Comparison of ENCODE assay signal across 8 cellular contexts in the genomic region with DNA sequence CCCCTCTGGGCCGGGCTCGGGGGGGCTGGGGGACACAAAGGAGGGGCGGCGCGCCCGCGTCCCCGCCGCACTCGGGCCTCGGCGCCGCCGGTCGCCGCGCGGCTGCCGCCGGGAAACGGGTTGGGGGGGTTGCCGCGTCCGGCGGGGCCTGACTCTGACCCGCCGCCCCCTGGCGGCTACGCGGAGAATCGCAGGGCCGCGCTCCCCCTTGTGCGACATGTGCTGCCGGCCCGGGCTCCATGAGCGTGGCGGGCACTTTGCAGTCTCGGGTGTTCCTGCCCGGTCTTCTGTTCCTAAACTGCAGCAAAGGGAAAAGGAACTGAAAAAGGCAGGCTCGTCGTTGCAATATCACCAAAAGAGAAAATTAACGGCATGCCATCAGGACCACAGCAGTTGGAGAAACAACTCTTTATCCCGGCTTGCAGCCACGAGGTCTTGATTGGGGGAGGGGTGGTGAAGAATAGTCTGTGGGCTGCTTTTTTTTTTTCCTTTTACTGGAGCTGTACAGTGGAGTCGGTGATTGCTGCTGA. TPM values are rescaled to one million over a fixed set of nuclear protein-coding genes. Genes with fewer than 3 reads are reported as not detected.
DNase-seq lines count a peak whose midpoint lies in the region; ATAC-seq and TF ChIP-seq lines count a peak whose summit lies in the region.

No MANE protein-coding gene starts in this region.

- H3K27ac ChIP-seq in HUES48 (ENCODE audit: low read depth, low read length): peak overlapping the region; percentile 96
- peak overlapping the region; percentile 75 for H3K27ac ChIP-seq in OCI-LY1 (ENCODE audit: low read depth, low read length, poor library complexity, severe bottlenecking)
- peak overlapping the region; percentile 89 for H3K27ac ChIP-seq in epithelial cell of prostate
- peak overlapping the region; percentile 90 to 94 for H3K27ac ChIP-seq in mucosa of rectum (ENCODE audit: low read depth in 2 of 2, low read length in 2 of 2)

- peaks cover 38% of the 10 kb centered on the region for H3K79me2 ChIP-seq in OCI-LY1 (ENCODE audit: insufficient read depth, low read length)

- TF ChIP-seq CTCF in Calu3 (IDR thresholded peaks at IDR 0.05; ENCODE audit: unreplicated experiment) (peak; percentile 64), OCI-LY1 (IDR thresholded peaks at IDR 0.05; ENCODE audit: low read length) (peak; percentile 85)

- peak overlapping the region; percentile 93 for H3K4me2 ChIP-seq in OCI-LY1 (ENCODE audit: low read length)

- no peaks in the 10 kb centered on the region for H3K27me3 Mint-ChIP-seq in Calu3 (ENCODE audit: unreplicated experiment)

- intact Hi-C loops in Calu3 (cut with micrococcal nuclease; ENCODE audit: unreplicated experiment): no loop called here

- H3K36me3 Mint-ChIP-seq in Calu3 (ENCODE audit: insufficient read depth, unreplicated experiment): peaks cover 40% of the 10 kb centered on the region

- peaks cover 50% of the 10 kb centered on the region for H3K36me3 ChIP-seq in HUES48 (ENCODE audit: control insufficient read depth, insufficient read depth, low read length)
- peaks cover 51% of the 10 kb centered on the region for H3K36me3 ChIP-seq in OCI-LY1 (ENCODE audit: insufficient read depth, low read length)
- peaks cover 18 to 19% of the 10 kb centered on the region in 2 donors for H3K36me3 ChIP-seq in mucosa of rectum (ENCODE audit: control insufficient read depth in 2 of 2, insufficient read depth in 2 of 2, low read length in 2 of 2)

- H3K9me3 ChIP-seq in HUES48 (ENCODE audit: control insufficient read depth, insufficient read depth, low read length) (no peaks in the 10 kb centered on the region), OCI-LY1 (ENCODE audit: low read length) (no peaks in the 10 kb centered on the region), mucosa of rectum (ENCODE audit: control insufficient read depth in 2 of 2, low read length in 2 of 2) (no peaks in the 10 kb centered on the region)

- H3K9me3 Mint-ChIP-seq in Calu3 (ENCODE audit: low read depth, unreplicated experiment): no peaks in the 10 kb centered on the region

- H3K9ac ChIP-seq in HUES48 (ENCODE audit: low read depth, low read length) (peak overlapping the region; percentile 98), OCI-LY1 (ENCODE audit: low read length) (peak overlapping the region; percentile 97), mucosa of rectum (ENCODE audit: low read depth in 1 of 2, low read length in 2 of 2) (peak overlapping the region; percentile 66 to 91)

- H3K4me1 ChIP-seq in HUES48 (ENCODE audit: control insufficient read depth, insufficient read depth, low read length) (peaks cover 23% of the 10 kb centered on the region), OCI-LY1 (ENCODE audit: insufficient read depth, low read length, severe bottlenecking) (peaks cover 51% of the 10 kb centered on the region), mucosa of rectum (ENCODE audit: control insufficient read depth in 2 of 2, insufficient read depth in 2 of 2, low read length in 2 of 2) (peaks cover 3 to 20% of the 10 kb centered on the region in 2 donors)

- DNase-seq in Calu3 (peak; percentile 80), activated T-cell treated with anti-CD3 and anti-CD28 coated beads for 4 hours (peak; percentile 88), epithelial cell of prostate (ENCODE audit: low read depth, low spot score) (peak; percentile 16)
- peak; percentile 89 for DNase-seq in stimulated activated CD8-positive, alpha-beta memory T cell treated with anti-CD3 and anti-CD28 coated beads, Interleukin-4, amount 100 ng/mL, for 24 hours (ENCODE audit: low read depth)

- H3K9me2 ChIP-seq in OCI-LY1 (ENCODE audit: low read depth, low read length): no peaks in the 10 kb centered on the region

- H3K4me3 ChIP-seq in HUES48 (ENCODE audit: low read depth, low read length): peak overlapping the region; percentile 96
- H3K4me3 ChIP-seq in OCI-LY1 (ENCODE audit: low read depth, low read length, poor library complexity, severe bottlenecking): peak overlapping the region; percentile 99
- H3K4me3 ChIP-seq in mucosa of rectum (ENCODE audit: low read length in 2 of 2): peak overlapping the region; percentile 82 to 89

- BruUV-seq in Calu3 (replicated peaks; lab: Mats Ljungman, UMichigan): no TSS peak

- H3K27ac Mint-ChIP-seq in Calu3 (ENCODE audit: unreplicated experiment): peak overlapping the region; percentile 47

- H3K4me1 Mint-ChIP-seq in Calu3 (ENCODE audit: low read depth, unreplicated experiment): no peaks in the 10 kb centered on the region

- H3K27me3 ChIP-seq in HUES48 (ENCODE audit: control insufficient read depth, insufficient read depth, low read length) (peaks cover 6% of the 10 kb centered on the region), OCI-LY1 (ENCODE audit: insufficient read depth, low read length) (no peaks in the 10 kb centered on the region), mucosa of rectum (ENCODE audit: control insufficient read depth in 2 of 2, insufficient read depth in 2 of 2, low read length in 2 of 2) (no peaks in the 10 kb centered on the region)

- H4K20me1 ChIP-seq in OCI-LY1 (ENCODE audit: insufficient read depth, low read length): peaks cover 19% of the 10 kb centered on the region

- CTCF ChIA-PET in Calu3 (lab: Charles Lee): no interaction called here

- peak overlapping the region; percentile 63 for H3K4me3 Mint-ChIP-seq in Calu3 (ENCODE audit: low read depth, unreplicated experiment)

- peaks cover 15% of the 10 kb centered on the region for H3F3A ChIP-seq in OCI-LY1 (ENCODE audit: insufficient read depth, low read length)

- ATAC-seq in GM21447 (IDR thresholded peaks at IDR 0.05; ENCODE audit: unreplicated experiment): peak; percentile 43

- no peak overlapping the region for H2AFZ ChIP-seq in OCI-LY1 (ENCODE audit: low read length)

RNA-seq across cellular contexts. Expression of a gene that starts 1.5 kb away (rescaled TPM):
- 3.4 and 4.1 TPM in 2 replicates for total RNA-seq in Calu3 (2022)

RNA-seq across cellular contexts. Expression of a gene that starts 49.5 kb away (rescaled TPM):
- total RNA-seq in Calu3 (2022): not detected in 2 replicates

Comparison
In these comparisons a context has a peak if more than half of its experiments do, and no peak if none do; other contexts are left out.
1. Peak in every context shown above with its lines: DNase-seq, ATAC-seq, H3K4me3 ChIP-seq and H3K27ac ChIP-seq.
2. DNase-seq: peak in every context shown above with its lines; median percentile 89 in stimulated activated CD8-positive, alpha-beta memory T cell treated with anti-CD3 and anti-CD28 coated beads, Interleukin-4, amount 100 ng/mL, for 24 hours; 88 in activated T-cell treated with anti-CD3 and anti-CD28 coated beads for 4 hours; 80 in Calu3; 16 in epithelial cell of prostate.